In genomic region chr6:79909517-79909916, GRCh38 we compare ENCODE assay signal across 27 cellular contexts.
"Had no signal": no experiment of that assay in that cellular context is flagged by ENCODE, and none has a peak within 500 bp of the region (broad histone marks: within the 10 kb centered on the region; RNA-seq: fewer than 3 reads in every experiment).

No MANE protein-coding gene starts in this region.

- H3K9me3 Mint-ChIP-seq: stimulated activated effector memory CD8-positive, alpha-beta T cell treated with anti-CD3 and anti-CD28 coated beads, Interleukin-12 subunit alpha, Interleukin-12 subunit beta, amount 100 ng/mL, for 72 hours; stimulated activated memory B cell treated with anti-CD40 and anti-IgM and Interleukin-4, amounts not matched to agents 10 μg/mL and 1 μg/mL and 100 μg/mL, for 72 hours; stimulated activated naive B cell treated with anti-CD40 and anti-IgM and Interleukin-4, amounts not matched to agents 10 μg/mL and 1 μg/mL and 100 μg/mL, for 72 hours; stimulated activated naive CD8-positive, alpha-beta T cell treated with anti-CD3 and anti-CD28 coated beads, Interleukin-15, amount 100 ng/mL, for 72 hours; stimulated activated naive CD8-positive, alpha-beta T cell treated with anti-CD3 and anti-CD28 coated beads, Interleukin-15, Interleukin-2, amounts not matched to agents 100 ng/mL and 50 ng/mL, for 24 hours; type B pancreatic cell had no signal

- H3K4me1 ChIP-seq: stomach, suprapubic skin, testis, tibial artery, tibial nerve, transverse colon, upper lobe of left lung, upper lobe of right lung, uterus, vagina had no signal

- H3K4me1 Mint-ChIP-seq: stimulated activated memory B cell treated with anti-CD40 and anti-IgM and Interleukin-4, amounts not matched to agents 10 μg/mL and 1 μg/mL and 100 μg/mL, for 72 hours; stimulated activated naive B cell treated with anti-CD40 and anti-IgM and Interleukin-4, amounts not matched to agents 10 μg/mL and 1 μg/mL and 100 μg/mL, for 72 hours; stimulated activated naive CD8-positive, alpha-beta T cell treated with anti-CD3 and anti-CD28 coated beads, Interleukin-15, amount 100 ng/mL, for 72 hours had no signal

- H3K4me3 Mint-ChIP-seq: stimulated activated effector memory CD8-positive, alpha-beta T cell treated with anti-CD3 and anti-CD28 coated beads, Interleukin-12 subunit alpha, Interleukin-12 subunit beta, amount 100 ng/mL, for 72 hours; stimulated activated memory B cell treated with anti-CD40 and anti-IgM and Interleukin-4, amounts not matched to agents 10 μg/mL and 1 μg/mL and 100 μg/mL, for 72 hours; stimulated activated naive B cell treated with anti-CD40 and anti-IgM and Interleukin-4, amounts not matched to agents 10 μg/mL and 1 μg/mL and 100 μg/mL, for 72 hours; stimulated activated naive CD8-positive, alpha-beta T cell treated with anti-CD3 and anti-CD28 coated beads, Interleukin-15, amount 100 ng/mL, for 72 hours; stimulated activated naive CD8-positive, alpha-beta T cell treated with anti-CD3 and anti-CD28 coated beads, Interleukin-15, Interleukin-2, amounts not matched to agents 100 ng/mL and 50 ng/mL, for 24 hours; type B pancreatic cell had no signal

- H3K27me3 ChIP-seq: stomach, suprapubic skin, testis, tibial artery, tibial nerve, transverse colon, upper lobe of left lung, upper lobe of right lung, uterus, vagina had no signal

- ATAC-seq: stimulated activated effector memory CD8-positive, alpha-beta T cell treated with anti-CD3 and anti-CD28 coated beads, Interleukin-12 subunit alpha, Interleukin-12 subunit beta, amount 100 ng/mL, for 72 hours; stimulated activated memory B cell treated with anti-CD40 and anti-IgM and Interleukin-4, amounts not matched to agents 10 μg/mL and 1 μg/mL and 100 μg/mL, for 72 hours; stimulated activated naive B cell treated with anti-CD40 and anti-IgM and Interleukin-4, amounts not matched to agents 10 μg/mL and 1 μg/mL and 100 μg/mL, for 72 hours; stimulated activated naive CD8-positive, alpha-beta T cell treated with anti-CD3 and anti-CD28 coated beads, Interleukin-15, amount 100 ng/mL, for 72 hours; stimulated activated naive CD8-positive, alpha-beta T cell treated with anti-CD3 and anti-CD28 coated beads, Interleukin-15, Interleukin-2, amounts not matched to agents 100 U/mL and 50 U/mL, for 24 hours; upper lobe of right lung had no signal

- H3K9me3 ChIP-seq: stomach, suprapubic skin, testis, thoracic aorta, tibial artery, tibial nerve, transverse colon, upper lobe of left lung, upper lobe of right lung, uterus, vagina had no signal

- H3K4me3 ChIP-seq: stomach, suprapubic skin, testis, thoracic aorta, tibial artery, tibial nerve, transverse colon, upper lobe of left lung, upper lobe of right lung, uterus, vagina had no signal

- H3K27ac ChIP-seq: stomach, suprapubic skin, testis, thoracic aorta, tibial artery, tibial nerve, transverse colon, upper lobe of left lung, upper lobe of right lung, uterus, vagina had no signal

- H3K36me3 Mint-ChIP-seq: stimulated activated effector memory CD8-positive, alpha-beta T cell treated with anti-CD3 and anti-CD28 coated beads, Interleukin-12 subunit alpha, Interleukin-12 subunit beta, amount 100 ng/mL, for 72 hours; stimulated activated memory B cell treated with anti-CD40 and anti-IgM and Interleukin-4, amounts not matched to agents 10 μg/mL and 1 μg/mL and 100 μg/mL, for 72 hours; stimulated activated naive B cell treated with anti-CD40 and anti-IgM and Interleukin-4, amounts not matched to agents 10 μg/mL and 1 μg/mL and 100 μg/mL, for 72 hours; type B pancreatic cell had no signal

- H3K36me3 ChIP-seq: stomach, suprapubic skin, thoracic aorta, tibial artery, tibial nerve, transverse colon, upper lobe of left lung, upper lobe of right lung, uterus, vagina had no signal

- DNase-seq: stimulated activated CD4-positive, alpha-beta T cell treated with anti-CD3 and anti-CD28 coated beads, Interleukin-2, amount 100 ng/mL, for 48 hours; stimulated activated CD4-positive, alpha-beta T cell treated with anti-CD3 and anti-CD28 coated beads, Interleukin-4, amount 100 ng/mL, for 1 hour; stimulated activated CD4-positive, alpha-beta T cell treated with anti-CD3 and anti-CD28 coated beads, Interleukin-4, amount 100 ng/mL, for 24 hours; stimulated activated CD4-positive, alpha-beta T cell treated with anti-CD3 and anti-CD28 coated beads, Interleukin-4, amount 100 ng/mL, for 4 hours; stimulated activated CD8-positive, alpha-beta memory T cell treated with anti-CD3 and anti-CD28 coated beads, Interleukin-4, amount 100 ng/mL, for 48 hours; stimulated activated naive B cell treated with anti-CD40 and anti-IgM and Interleukin-4, amounts not matched to agents 10 μg/mL and 1 μg/mL and 100 μg/mL, for 72 hours; stimulated activated naive CD4-positive, alpha-beta T cell; stimulated activated naive CD4-positive, alpha-beta T cell treated with Interleukin-2 at 50 U/mL for 16 hours; stimulated activated naive CD8-positive, alpha-beta T cell treated with anti-CD3 and anti-CD28 coated beads, Interleukin-15, amount 100 ng/mL, for 72 hours; stimulated activated naive CD8-positive, alpha-beta T cell treated with anti-CD3 and anti-CD28 coated beads, Interleukin-15, Interleukin-2, amounts not matched to agents 100 U/mL and 50 U/mL, for 24 hours; stomach; substantia nigra; testis; tibial artery; transverse colon; trophoblast cell; upper lobe of left lung; upper lobe of right lung; uterus had no signal

- H3K27ac Mint-ChIP-seq: stimulated activated effector memory CD8-positive, alpha-beta T cell treated with anti-CD3 and anti-CD28 coated beads, Interleukin-12 subunit alpha, Interleukin-12 subunit beta, amount 100 ng/mL, for 72 hours; stimulated activated memory B cell treated with anti-CD40 and anti-IgM and Interleukin-4, amounts not matched to agents 10 μg/mL and 1 μg/mL and 100 μg/mL, for 72 hours; stimulated activated naive B cell treated with anti-CD40 and anti-IgM and Interleukin-4, amounts not matched to agents 10 μg/mL and 1 μg/mL and 100 μg/mL, for 72 hours; stimulated activated naive CD8-positive, alpha-beta T cell treated with anti-CD3 and anti-CD28 coated beads, Interleukin-15, amount 100 ng/mL, for 72 hours; stimulated activated naive CD8-positive, alpha-beta T cell treated with anti-CD3 and anti-CD28 coated beads, Interleukin-15, Interleukin-2, amounts not matched to agents 100 ng/mL and 50 ng/mL, for 24 hours; type B pancreatic cell had no signal
